7 cellular contexts compared by ENCODE assay signal in the genomic region with DNA sequence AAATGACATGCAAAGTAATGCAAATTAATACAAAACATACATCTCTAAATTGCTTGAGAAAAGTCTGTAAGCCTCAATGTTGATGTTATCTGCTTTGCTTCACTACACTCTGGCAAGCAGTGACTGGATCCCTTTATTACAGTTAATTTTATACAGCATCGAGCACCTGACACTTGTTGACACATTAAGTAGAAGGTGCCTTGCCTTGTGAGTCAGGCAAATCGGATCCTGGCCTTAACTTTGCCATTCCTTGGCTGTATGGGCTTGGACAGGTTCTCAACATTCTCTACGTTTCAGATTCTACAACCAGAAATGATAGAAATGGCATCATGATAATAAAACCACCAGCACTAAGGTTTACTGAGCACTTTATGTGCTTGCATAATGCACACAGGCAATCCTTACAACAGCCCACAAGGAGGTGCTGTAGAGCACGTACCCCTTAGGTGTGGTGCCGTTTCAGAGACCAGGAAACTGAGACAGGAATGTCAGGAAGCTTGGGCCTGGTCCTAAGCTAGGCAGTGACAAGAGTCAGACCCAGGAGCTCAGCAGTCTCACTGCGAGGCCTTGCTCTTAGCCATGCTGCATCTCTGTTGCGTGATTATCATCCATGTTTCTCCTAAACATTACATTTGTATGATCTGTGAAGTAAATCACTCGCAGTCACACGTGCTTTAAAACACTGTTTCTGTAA. TPM values are rescaled to one million over a fixed set of nuclear protein-coding genes. Genes with fewer than 3 reads are reported as not detected.
DNase-seq lines count a peak whose midpoint lies in the region; ATAC-seq and TF ChIP-seq lines count a peak whose summit lies in the region.

No MANE protein-coding gene starts in this region.

- H3K27me3 ChIP-seq in WERI-Rb-1 (ENCODE audit: insufficient read depth, low read depth, severe bottlenecking): peaks cover 10% of the 10 kb centered on the region

- DNase-seq in MV-4-11 (lab: John Stamatoyannopoulos, UW): peak; percentile 42
- DNase-seq in WERI-Rb-1: peak; percentile 63
- DNase-seq in central memory CD4-positive, alpha-beta T cell: peak; percentile 59
- DNase-seq in left lobe of liver (ENCODE audit: low spot score): peak; percentile 60
- DNase-seq in stimulated activated naive CD4-positive, alpha-beta T cell treated with Interleukin-2 at 50 U/mL for 16 hours (lab: John Stamatoyannopoulos, UW): peak; percentile 47
- DNase-seq in GOT3 (lab: John Stamatoyannopoulos, UW): no peak

- H3K9me3 ChIP-seq in WERI-Rb-1 (ENCODE audit: severe bottlenecking): no peaks in the 10 kb centered on the region

- H3K36me3 ChIP-seq in WERI-Rb-1: no peaks in the 10 kb centered on the region

- H3K27ac ChIP-seq in WERI-Rb-1: no peak overlapping the region

- ATAC-seq in left lobe of liver: peak; percentile 53

- peak; percentile 82 for TF ChIP-seq CTCF in GM12874 (IDR thresholded peaks at IDR 0.05; ENCODE audit: insufficient read depth, low read depth, low read length)
- peak; percentile 87 for TF ChIP-seq CTCF in WERI-Rb-1 (IDR thresholded peaks at IDR 0.05; ENCODE audit: low read depth, low read length)

- H3K4me3 ChIP-seq in WERI-Rb-1 (ENCODE audit: low read depth, low read length): no peak overlapping the region

RNA-seq across cellular contexts. Expression of a gene that starts 2.6 kb away (rescaled TPM):
- total RNA-seq in left lobe of liver: 0.25 TPM
